In the genomic region with DNA sequence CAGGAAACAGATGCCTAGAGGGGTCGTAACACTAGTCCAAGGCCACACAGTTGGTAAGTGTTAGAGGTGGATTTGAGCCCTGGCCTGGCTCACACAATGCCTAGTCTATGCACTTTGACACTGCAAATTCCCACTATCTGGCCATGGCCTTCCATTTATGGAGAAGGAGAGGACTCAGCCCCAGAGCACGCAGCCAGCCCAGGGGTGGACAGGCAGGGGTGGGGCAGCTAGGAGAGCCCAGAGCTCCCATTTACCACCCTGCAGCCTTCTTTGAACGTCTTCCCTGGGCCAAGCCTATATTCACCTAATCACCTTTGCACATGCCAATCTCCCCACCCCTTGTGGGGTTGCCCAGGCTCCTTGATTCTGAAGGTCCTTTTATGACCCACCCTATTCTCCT, we compare ENCODE assay signal across 21 cellular contexts.
"Had no signal": no experiment of that assay in that cellular context is flagged by ENCODE, and none has a peak within 500 bp of the region (broad histone marks: within the 10 kb centered on the region; RNA-seq: fewer than 3 reads in every experiment).

No MANE protein-coding gene starts in this region.

- H3K36me3 ChIP-seq: SJSA1 had no signal

- H3K4me3 ChIP-seq: SJSA1, SK-N-MC had no signal

- DNase-seq: KBM-7, MV-4-11, NCI-H1048, NCI-H1105, NCI-H1417, NCI-H1436 treated with DMSO at 0.1 percent for 48 hours, NCI-H1694, NCI-H187 treated with DMSO at 0.1 percent for 48 hours, NCI-H2029 treated with DMSO at 0.1 percent for 48 hours, NCI-H226, NCI-H446, NCI-H510A, NCI-H524 treated with DMSO at 0.1 percent for 48 hours, NCI-H69, NCI-H774, Right ventricle myocardium superior, RPMI8226, SIG-M5 had no signal

- H3K4me1 ChIP-seq: SJSA1 had no signal

- H3K9me3 ChIP-seq: SJSA1 had no signal

- H3K27ac ChIP-seq: HL-60, SJSA1, SK-N-MC had no signal

- H3K27me3 ChIP-seq: SJSA1 had no signal
